Comparison of ENCODE assay signal across 1 cellular context in the genomic region with DNA sequence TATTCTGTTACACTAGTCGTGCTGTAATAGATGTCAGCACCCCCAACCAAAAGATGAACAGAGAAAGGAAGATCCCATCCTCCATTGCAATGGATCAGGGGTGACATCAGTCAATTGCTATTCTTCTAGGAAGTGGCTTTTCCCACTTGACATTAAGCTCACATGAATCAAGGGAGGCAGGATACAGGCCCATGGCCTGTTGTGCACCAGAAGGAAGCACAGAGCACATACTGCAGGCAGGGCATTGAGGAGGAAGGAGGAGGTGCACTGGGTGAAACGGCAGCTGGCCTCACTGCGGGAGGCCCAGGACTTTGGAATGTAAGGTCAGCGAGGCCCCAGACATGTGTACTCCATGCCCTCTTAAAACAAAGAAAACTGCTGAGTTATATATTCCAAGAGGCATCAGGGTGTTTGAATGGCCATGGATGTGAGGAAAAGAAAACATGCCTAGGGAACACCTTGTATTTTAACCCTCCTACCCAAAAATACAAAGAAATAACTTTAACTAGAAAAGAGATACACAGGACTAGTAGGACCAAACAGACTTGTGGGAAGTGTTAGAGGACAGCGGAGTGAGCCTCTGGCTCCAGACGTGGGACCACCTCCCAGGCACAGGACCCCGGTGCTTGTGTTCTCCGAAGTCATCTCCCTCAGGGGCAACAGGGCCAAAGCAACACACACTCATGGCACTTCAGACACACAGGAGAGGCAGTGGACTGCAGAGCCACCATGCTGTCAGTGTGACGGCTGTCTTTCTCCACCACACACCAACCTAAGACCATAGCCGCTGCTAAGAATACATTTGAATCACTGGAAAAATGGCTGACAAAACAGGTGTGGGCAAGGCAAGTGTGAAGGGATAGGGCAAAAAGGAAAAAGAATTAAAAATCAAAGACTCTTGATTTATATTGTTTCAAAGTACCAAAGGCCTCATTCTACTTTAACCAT.
TF ChIP-seq lines count a peak whose summit lies in the region.

No MANE protein-coding gene starts in this region.

TF ChIP-seq in HepG2, 621 proteins besides CTCF, POLR2A, EP300 and RAD21 (continued from another document and continues in another):
- TF ChIP-seq, protein P1, sequence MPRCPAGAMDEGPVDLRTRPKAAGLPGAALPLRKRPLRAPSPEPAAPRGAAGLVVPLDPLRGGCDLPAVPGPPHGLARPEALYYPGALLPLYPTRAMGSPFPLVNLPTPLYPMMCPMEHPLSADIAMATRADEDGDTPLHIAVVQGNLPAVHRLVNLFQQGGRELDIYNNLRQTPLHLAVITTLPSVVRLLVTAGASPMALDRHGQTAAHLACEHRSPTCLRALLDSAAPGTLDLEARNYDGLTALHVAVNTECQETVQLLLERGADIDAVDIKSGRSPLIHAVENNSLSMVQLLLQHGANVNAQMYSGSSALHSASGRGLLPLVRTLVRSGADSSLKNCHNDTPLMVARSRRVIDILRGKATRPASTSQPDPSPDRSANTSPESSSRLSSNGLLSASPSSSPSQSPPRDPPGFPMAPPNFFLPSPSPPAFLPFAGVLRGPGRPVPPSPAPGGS (CRISPR knock-in tag; IDR thresholded peaks at IDR 0.05) = 0 out of 2 replicates have a peak, but pooled peaks have one; percentile 21
- TF ChIP-seq ZNF782 (CRISPR knock-in tag; IDR thresholded peaks at IDR 0.05; ENCODE audit: borderline replicate concordance) (no peak), ZNF382 (CRISPR knock-in tag; IDR thresholded peaks at IDR 0.05; ENCODE audit: borderline replicate concordance) (no peak), MIER3 (CRISPR knock-in tag; IDR thresholded peaks at IDR 0.05; ENCODE audit: borderline replicate concordance) (peak; percentile 78; the same call in 1 of the 2 replicates), SRSF9 (IDR thresholded peaks at IDR 0.05; ENCODE audit: borderline replicate concordance, insufficient read depth, low read depth, low read length, poor library complexity, severe bottlenecking) (no peak), ATM (IDR thresholded peaks at IDR 0.05; ENCODE audit: borderline replicate concordance) (no peak), MIXL1 (CRISPR knock-in tag; IDR thresholded peaks at IDR 0.05) (no peak), NR2C2 (CRISPR knock-in tag; IDR thresholded peaks at IDR 0.05; ENCODE audit: borderline replicate concordance) (no peak), MAFK (conservative IDR thresholded peaks at IDR 0.05 in 1 of 2, IDR thresholded peaks at IDR 0.05 in 1 of 2; ENCODE audit: low read length in 2 of 2) (peak; percentile 80 to 93), HNRNPUL1 (IDR thresholded peaks at IDR 0.05; ENCODE audit: low read depth, low read length) (no peak), ZBTB7B (CRISPR knock-in tag; IDR thresholded peaks at IDR 0.05) (no peak), DMAP1 (CRISPR knock-in tag; IDR thresholded peaks at IDR 0.05) (peak; percentile 58; the same call in 1 of the 2 replicates), ZFP1 (CRISPR knock-in tag; IDR thresholded peaks at IDR 0.05) (no peak), IKZF1 (IDR thresholded peaks at IDR 0.05) (no peak), NFYC (CRISPR knock-in tag; IDR thresholded peaks at IDR 0.05) (no peak), DPF2 (CRISPR knock-in tag; IDR thresholded peaks at IDR 0.05; ENCODE audit: borderline replicate concordance, low read depth) (peak; percentile 82; the same call in 1 of the 2 replicates), ZNF775 (CRISPR knock-in tag; IDR thresholded peaks at IDR 0.05; ENCODE audit: borderline replicate concordance) (no peak), EHMT2 (IDR thresholded peaks at IDR 0.05; ENCODE audit: borderline replicate concordance, low read depth, low read length) (no peak; the same call in 1 of the 2 replicates), ZBTB8A (CRISPR knock-in tag; IDR thresholded peaks at IDR 0.05; ENCODE audit: borderline replicate concordance, low read depth) (no peak), ZBTB7A (CRISPR knock-in tag; IDR thresholded peaks at IDR 0.05) (peak; percentile 49; the same call in 1 of the 2 replicates), KAT2B (IDR thresholded peaks at IDR 0.05; ENCODE audit: borderline replicate concordance, low read depth, low read length) (no peak), ZSCAN9 (CRISPR knock-in tag; IDR thresholded peaks at IDR 0.05; ENCODE audit: borderline replicate concordance) (0 out of 2 replicates have a peak, but pooled peaks have one; percentile 31), SMAD9 (CRISPR knock-in tag; IDR thresholded peaks at IDR 0.05) (no peak)
- TF ChIP-seq, protein P2, sequence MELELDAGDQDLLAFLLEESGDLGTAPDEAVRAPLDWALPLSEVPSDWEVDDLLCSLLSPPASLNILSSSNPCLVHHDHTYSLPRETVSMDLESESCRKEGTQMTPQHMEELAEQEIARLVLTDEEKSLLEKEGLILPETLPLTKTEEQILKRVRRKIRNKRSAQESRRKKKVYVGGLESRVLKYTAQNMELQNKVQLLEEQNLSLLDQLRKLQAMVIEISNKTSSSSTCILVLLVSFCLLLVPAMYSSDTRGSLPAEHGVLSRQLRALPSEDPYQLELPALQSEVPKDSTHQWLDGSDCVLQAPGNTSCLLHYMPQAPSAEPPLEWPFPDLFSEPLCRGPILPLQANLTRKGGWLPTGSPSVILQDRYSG (CRISPR knock-in tag; IDR thresholded peaks at IDR 0.05) = no peak
- TF ChIP-seq, protein P3, sequence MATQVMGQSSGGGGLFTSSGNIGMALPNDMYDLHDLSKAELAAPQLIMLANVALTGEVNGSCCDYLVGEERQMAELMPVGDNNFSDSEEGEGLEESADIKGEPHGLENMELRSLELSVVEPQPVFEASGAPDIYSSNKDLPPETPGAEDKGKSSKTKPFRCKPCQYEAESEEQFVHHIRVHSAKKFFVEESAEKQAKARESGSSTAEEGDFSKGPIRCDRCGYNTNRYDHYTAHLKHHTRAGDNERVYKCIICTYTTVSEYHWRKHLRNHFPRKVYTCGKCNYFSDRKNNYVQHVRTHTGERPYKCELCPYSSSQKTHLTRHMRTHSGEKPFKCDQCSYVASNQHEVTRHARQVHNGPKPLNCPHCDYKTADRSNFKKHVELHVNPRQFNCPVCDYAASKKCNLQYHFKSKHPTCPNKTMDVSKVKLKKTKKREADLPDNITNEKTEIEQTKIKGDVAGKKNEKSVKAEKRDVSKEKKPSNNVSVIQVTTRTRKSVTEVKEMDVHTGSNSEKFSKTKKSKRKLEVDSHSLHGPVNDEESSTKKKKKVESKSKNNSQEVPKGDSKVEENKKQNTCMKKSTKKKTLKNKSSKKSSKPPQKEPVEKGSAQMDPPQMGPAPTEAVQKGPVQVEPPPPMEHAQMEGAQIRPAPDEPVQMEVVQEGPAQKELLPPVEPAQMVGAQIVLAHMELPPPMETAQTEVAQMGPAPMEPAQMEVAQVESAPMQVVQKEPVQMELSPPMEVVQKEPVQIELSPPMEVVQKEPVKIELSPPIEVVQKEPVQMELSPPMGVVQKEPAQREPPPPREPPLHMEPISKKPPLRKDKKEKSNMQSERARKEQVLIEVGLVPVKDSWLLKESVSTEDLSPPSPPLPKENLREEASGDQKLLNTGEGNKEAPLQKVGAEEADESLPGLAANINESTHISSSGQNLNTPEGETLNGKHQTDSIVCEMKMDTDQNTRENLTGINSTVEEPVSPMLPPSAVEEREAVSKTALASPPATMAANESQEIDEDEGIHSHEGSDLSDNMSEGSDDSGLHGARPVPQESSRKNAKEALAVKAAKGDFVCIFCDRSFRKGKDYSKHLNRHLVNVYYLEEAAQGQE (IDR thresholded peaks at IDR 0.05; ENCODE audit: borderline replicate concordance in 1 of 2, low read depth in 1 of 2, low read length in 2 of 2) = no peak
- TF ChIP-seq, protein P4, sequence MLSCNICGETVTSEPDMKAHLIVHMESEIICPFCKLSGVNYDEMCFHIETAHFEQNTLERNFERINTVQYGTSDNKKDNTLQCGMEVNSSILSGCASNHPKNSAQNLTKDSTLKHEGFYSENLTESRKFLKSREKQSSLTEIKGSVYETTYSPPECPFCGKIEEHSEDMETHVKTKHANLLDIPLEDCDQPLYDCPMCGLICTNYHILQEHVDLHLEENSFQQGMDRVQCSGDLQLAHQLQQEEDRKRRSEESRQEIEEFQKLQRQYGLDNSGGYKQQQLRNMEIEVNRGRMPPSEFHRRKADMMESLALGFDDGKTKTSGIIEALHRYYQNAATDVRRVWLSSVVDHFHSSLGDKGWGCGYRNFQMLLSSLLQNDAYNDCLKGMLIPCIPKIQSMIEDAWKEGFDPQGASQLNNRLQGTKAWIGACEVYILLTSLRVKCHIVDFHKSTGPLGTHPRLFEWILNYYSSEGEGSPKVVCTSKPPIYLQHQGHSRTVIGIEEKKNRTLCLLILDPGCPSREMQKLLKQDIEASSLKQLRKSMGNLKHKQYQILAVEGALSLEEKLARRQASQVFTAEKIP (CRISPR knock-in tag; IDR thresholded peaks at IDR 0.05; ENCODE audit: borderline replicate concordance) = no peak
- TF ChIP-seq, protein P5, sequence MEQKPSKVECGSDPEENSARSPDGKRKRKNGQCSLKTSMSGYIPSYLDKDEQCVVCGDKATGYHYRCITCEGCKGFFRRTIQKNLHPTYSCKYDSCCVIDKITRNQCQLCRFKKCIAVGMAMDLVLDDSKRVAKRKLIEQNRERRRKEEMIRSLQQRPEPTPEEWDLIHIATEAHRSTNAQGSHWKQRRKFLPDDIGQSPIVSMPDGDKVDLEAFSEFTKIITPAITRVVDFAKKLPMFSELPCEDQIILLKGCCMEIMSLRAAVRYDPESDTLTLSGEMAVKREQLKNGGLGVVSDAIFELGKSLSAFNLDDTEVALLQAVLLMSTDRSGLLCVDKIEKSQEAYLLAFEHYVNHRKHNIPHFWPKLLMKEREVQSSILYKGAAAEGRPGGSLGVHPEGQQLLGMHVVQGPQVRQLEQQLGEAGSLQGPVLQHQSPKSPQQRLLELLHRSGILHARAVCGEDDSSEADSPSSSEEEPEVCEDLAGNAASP (CRISPR knock-in tag; IDR thresholded peaks at IDR 0.05; ENCODE audit: borderline replicate concordance) = peak; percentile 76; the same call in 1 of the 2 replicates
- TF ChIP-seq, protein P6, sequence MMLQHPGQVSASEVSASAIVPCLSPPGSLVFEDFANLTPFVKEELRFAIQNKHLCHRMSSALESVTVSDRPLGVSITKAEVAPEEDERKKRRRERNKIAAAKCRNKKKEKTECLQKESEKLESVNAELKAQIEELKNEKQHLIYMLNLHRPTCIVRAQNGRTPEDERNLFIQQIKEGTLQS (CRISPR knock-in tag; IDR thresholded peaks at IDR 0.05) = no peak
- TF ChIP-seq, protein P7, sequence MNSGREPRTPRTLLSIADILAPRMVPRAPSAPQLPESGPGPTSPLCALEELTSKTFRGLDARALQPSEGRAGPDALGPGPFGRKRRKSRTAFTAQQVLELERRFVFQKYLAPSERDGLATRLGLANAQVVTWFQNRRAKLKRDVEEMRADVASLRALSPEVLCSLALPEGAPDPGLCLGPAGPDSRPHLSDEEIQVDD (CRISPR knock-in tag; IDR thresholded peaks at IDR 0.05; ENCODE audit: borderline replicate concordance) = no peak
- TF ChIP-seq, protein P8, sequence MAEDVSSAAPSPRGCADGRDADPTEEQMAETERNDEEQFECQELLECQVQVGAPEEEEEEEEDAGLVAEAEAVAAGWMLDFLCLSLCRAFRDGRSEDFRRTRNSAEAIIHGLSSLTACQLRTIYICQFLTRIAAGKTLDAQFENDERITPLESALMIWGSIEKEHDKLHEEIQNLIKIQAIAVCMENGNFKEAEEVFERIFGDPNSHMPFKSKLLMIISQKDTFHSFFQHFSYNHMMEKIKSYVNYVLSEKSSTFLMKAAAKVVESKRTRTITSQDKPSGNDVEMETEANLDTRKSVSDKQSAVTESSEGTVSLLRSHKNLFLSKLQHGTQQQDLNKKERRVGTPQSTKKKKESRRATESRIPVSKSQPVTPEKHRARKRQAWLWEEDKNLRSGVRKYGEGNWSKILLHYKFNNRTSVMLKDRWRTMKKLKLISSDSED (CRISPR knock-in tag; IDR thresholded peaks at IDR 0.05) = no peak
- TF ChIP-seq, protein P9, sequence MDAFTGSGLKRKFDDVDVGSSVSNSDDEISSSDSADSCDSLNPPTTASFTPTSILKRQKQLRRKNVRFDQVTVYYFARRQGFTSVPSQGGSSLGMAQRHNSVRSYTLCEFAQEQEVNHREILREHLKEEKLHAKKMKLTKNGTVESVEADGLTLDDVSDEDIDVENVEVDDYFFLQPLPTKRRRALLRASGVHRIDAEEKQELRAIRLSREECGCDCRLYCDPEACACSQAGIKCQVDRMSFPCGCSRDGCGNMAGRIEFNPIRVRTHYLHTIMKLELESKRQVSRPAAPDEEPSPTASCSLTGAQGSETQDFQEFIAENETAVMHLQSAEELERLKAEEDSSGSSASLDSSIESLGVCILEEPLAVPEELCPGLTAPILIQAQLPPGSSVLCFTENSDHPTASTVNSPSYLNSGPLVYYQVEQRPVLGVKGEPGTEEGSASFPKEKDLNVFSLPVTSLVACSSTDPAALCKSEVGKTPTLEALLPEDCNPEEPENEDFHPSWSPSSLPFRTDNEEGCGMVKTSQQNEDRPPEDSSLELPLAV (CRISPR knock-in tag; conservative IDR thresholded peaks at IDR 0.05; ENCODE audit: low read depth) = no peak
- TF ChIP-seq, protein P10, sequence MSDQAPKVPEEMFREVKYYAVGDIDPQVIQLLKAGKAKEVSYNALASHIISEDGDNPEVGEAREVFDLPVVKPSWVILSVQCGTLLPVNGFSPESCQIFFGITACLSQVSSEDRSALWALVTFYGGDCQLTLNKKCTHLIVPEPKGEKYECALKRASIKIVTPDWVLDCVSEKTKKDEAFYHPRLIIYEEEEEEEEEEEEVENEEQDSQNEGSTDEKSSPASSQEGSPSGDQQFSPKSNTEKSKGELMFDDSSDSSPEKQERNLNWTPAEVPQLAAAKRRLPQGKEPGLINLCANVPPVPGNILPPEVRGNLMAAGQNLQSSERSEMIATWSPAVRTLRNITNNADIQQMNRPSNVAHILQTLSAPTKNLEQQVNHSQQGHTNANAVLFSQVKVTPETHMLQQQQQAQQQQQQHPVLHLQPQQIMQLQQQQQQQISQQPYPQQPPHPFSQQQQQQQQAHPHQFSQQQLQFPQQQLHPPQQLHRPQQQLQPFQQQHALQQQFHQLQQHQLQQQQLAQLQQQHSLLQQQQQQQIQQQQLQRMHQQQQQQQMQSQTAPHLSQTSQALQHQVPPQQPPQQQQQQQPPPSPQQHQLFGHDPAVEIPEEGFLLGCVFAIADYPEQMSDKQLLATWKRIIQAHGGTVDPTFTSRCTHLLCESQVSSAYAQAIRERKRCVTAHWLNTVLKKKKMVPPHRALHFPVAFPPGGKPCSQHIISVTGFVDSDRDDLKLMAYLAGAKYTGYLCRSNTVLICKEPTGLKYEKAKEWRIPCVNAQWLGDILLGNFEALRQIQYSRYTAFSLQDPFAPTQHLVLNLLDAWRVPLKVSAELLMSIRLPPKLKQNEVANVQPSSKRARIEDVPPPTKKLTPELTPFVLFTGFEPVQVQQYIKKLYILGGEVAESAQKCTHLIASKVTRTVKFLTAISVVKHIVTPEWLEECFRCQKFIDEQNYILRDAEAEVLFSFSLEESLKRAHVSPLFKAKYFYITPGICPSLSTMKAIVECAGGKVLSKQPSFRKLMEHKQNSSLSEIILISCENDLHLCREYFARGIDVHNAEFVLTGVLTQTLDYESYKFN (CRISPR knock-in tag; conservative IDR thresholded peaks at IDR 0.05) = peak; percentile 93
